In genomic region chr13:41019578-41020347, GRCh38 we compare ENCODE assay signal across 9 cellular contexts. TPM values are rescaled to one million over a fixed set of nuclear protein-coding genes. Genes with fewer than 3 reads are reported as not detected.
DNase-seq lines count a peak whose midpoint lies in the region; ATAC-seq and TF ChIP-seq lines count a peak whose summit lies in the region.
"Had no signal": no experiment of that assay in that cellular context is flagged by ENCODE, and none has a peak within 500 bp of the region (broad histone marks: within the 10 kb centered on the region; RNA-seq: fewer than 3 reads in every experiment).

No MANE protein-coding gene starts in this region.

- peaks cover 45 to 52% of the 10 kb centered on the region in 2 donors for H3K4me1 Mint-ChIP-seq in natural killer cell
- H3K4me1 Mint-ChIP-seq in endothelial cell (ENCODE audit: unreplicated experiment), result peaks cover 4% of the 10 kb centered on the region

- H3K4me1 ChIP-seq in SJCRH30, result peaks cover 5% of the 10 kb centered on the region; the same call in 1 of the 2 replicates

- H3K27ac Mint-ChIP-seq in natural killer cell, result peak overlapping the region; percentile 91 to 98
- no peak overlapping the region for H3K27ac Mint-ChIP-seq in endothelial cell (ENCODE audit: unreplicated experiment)

- H3K27ac ChIP-seq in HL-60 (replicated peaks), result peak overlapping the region; percentile 98
- H3K27ac ChIP-seq in dorsolateral prefrontal cortex, result peak overlapping the region in 46 of 59 donors; percentile 0 to 84 (median 71)
- no peak overlapping the region for H3K27ac ChIP-seq in SJCRH30
- H3K27ac ChIP-seq: RWPE1 had no signal

- no peaks in the 10 kb centered on the region for H3K36me3 ChIP-seq in SJCRH30

- H3K4me3 Mint-ChIP-seq in natural killer cell (no peak overlapping the region), endothelial cell (ENCODE audit: unreplicated experiment) (no peak overlapping the region)

- ATAC-seq in natural killer cell, result no peak
- ATAC-seq in sciatic nerve, result no peak

- H3K9me3 Mint-ChIP-seq in natural killer cell (no peaks in the 10 kb centered on the region), endothelial cell (ENCODE audit: unreplicated experiment) (no peaks in the 10 kb centered on the region)

- H3K36me3 Mint-ChIP-seq in natural killer cell (no peaks in the 10 kb centered on the region), endothelial cell (ENCODE audit: low read depth, unreplicated experiment) (no peaks in the 10 kb centered on the region)

- H3K27me3 ChIP-seq in HL-60 (ENCODE audit: insufficient read depth, poor library complexity, severe bottlenecking) (no peaks in the 10 kb centered on the region), dorsolateral prefrontal cortex (no peaks in the 10 kb centered on the region), SJCRH30 (no peaks in the 10 kb centered on the region)

- H3K9me3 ChIP-seq in SJCRH30 (replicated peaks), result no peaks in the 10 kb centered on the region

- peak; percentile 69 for DNase-seq in DMS53 (lab: John Stamatoyannopoulos, UW)
- DNase-seq in HL-60 (ENCODE audit: low read depth in 1 of 2, low spot score in 1 of 2), result no peak
- DNase-seq in dorsolateral prefrontal cortex, result no peak
- no peak for DNase-seq in natural killer cell
- DNase-seq in SJCRH30, result no peak
- no peak for DNase-seq in sciatic nerve (ENCODE audit: low spot score)
- no peak for DNase-seq in endothelial cell (ENCODE audit: low spot score)
- DNase-seq in NCI-H2196 treated with DMSO at 0.1 percent for 48 hours (lab: John Stamatoyannopoulos, UW; ENCODE audit: unreplicated experiment), result no peak

- H3K4me3 ChIP-seq in HL-60 (replicated peaks; ENCODE audit: insufficient read depth, low read length), result no peak overlapping the region
- H3K4me3 ChIP-seq in dorsolateral prefrontal cortex, result peak overlapping the region in 6 of 59 donors; percentile 20 to 38 (median 27)
- H3K4me3 ChIP-seq in SJCRH30, result no peak overlapping the region

- intact Hi-C loops in dorsolateral prefrontal cortex (cut with DNase I), result loop anchor here in 1 of 2 donors (5.0 kb wide), 1 partner anchor 38 kb away; no protein-coding TSS in a partner anchor
- intact Hi-C loops in natural killer cell (cut with micrococcal nuclease), result loop anchor here (2.0 to 10.0 kb wide), 2 partner anchors 15 to 55 kb away; no protein-coding TSS in a partner anchor
- intact Hi-C loops in sciatic nerve (cut with DNase I), result no loop called here

- TF ChIP-seq CTCF in HL-60 (IDR thresholded peaks at IDR 0.05; ENCODE audit: insufficient read depth, low read length) (no peak), dorsolateral prefrontal cortex (IDR thresholded peaks at IDR 0.05 in 54 of 56, conservative IDR thresholded peaks at IDR 0.05 in 2 of 56; ENCODE audit: low read depth in 1 of 56, partially characterized antibody in 56 of 56) (no peak), natural killer cell (IDR thresholded peaks at IDR 0.05) (no peak), endothelial cell (IDR thresholded peaks at IDR 0.05; ENCODE audit: unreplicated experiment) (no peak)

- no peaks in the 10 kb centered on the region for H3K27me3 Mint-ChIP-seq in natural killer cell (ENCODE audit: low read depth in 2 of 2)
- no peaks in the 10 kb centered on the region for H3K27me3 Mint-ChIP-seq in endothelial cell (ENCODE audit: unreplicated experiment)

RNA-seq across cellular contexts. Expression of gene ELF1, which starts 0.6 kb away (rescaled TPM):
- total RNA-seq in dorsolateral prefrontal cortex (10 to 100 TPM in 119 of 120 experiments, 1 to 10 TPM in 1; 9.7 to 41.8 (median 20.2) TPM), natural killer cell (100 to 1,000 TPM; 174 to 216 (median 193) TPM), sciatic nerve (61.7 TPM), endothelial cell (ENCODE audit: unreplicated experiment) (46.0 TPM)
- total RNA-seq in SJCRH30 (2014; rRNA removed; shearing (Covaris generic)), result 30.5 and 32.7 TPM in 2 replicates

RNA-seq across cellular contexts. Expression of gene WBP4, which starts 41.5 kb away (rescaled TPM):
- 10 to 100 TPM; 10.6 to 23.8 (median 17.6) TPM for total RNA-seq in dorsolateral prefrontal cortex
- total RNA-seq in natural killer cell, result 1 to 10 TPM; 4.2 to 6.8 (median 5.1) TPM
- total RNA-seq in SJCRH30 (2014; rRNA removed; shearing (Covaris generic)), result 14.4 and 15.3 TPM in 2 replicates
- total RNA-seq in sciatic nerve, result 17.1 TPM
- 8.2 TPM for total RNA-seq in endothelial cell (ENCODE audit: unreplicated experiment)
